8 cellular contexts compared by ENCODE assay signal in genomic region chr19:51366050-51366998, GRCh38. TPM values are rescaled to one million over a fixed set of nuclear protein-coding genes. Genes with fewer than 3 reads are reported as not detected.
DNase-seq lines count a peak whose midpoint lies in the region; ATAC-seq and TF ChIP-seq lines count a peak whose summit lies in the region.

Gene ETFB (minus strand): TSS chr19:51366388. CDS start chr19:51366326, 62 bp downstream.

- H2BK120ac ChIP-seq in trophoblast cell (ENCODE audit: insufficient read depth, low read length, poor library complexity): peak within 1 kb of the TSS; percentile 67

- peak within 1 kb of the TSS; percentile 91 for H3K9ac ChIP-seq in trophoblast cell (ENCODE audit: low read length)

- peak; percentile 46 for ATAC-seq in GM21825 (IDR thresholded peaks at IDR 0.05; ENCODE audit: unreplicated experiment)

- H2BK12ac ChIP-seq in trophoblast cell (ENCODE audit: low read length): peak within 1 kb of the TSS; percentile 59

- no peaks in the 10 kb centered on the region for H3K9me3 ChIP-seq in MG63
- no peaks in the 10 kb centered on the region for H3K9me3 ChIP-seq in trophoblast cell (ENCODE audit: insufficient read depth, low read depth, low read length)
- no peaks in the 10 kb centered on the region for H3K9me3 ChIP-seq in tibial artery

- H3K14ac ChIP-seq in trophoblast cell (ENCODE audit: low read length): peak within 1 kb of the TSS; percentile 76

- H3K4me1 ChIP-seq in trophoblast cell (ENCODE audit: control insufficient read depth in 1 of 2, insufficient read depth in 2 of 2, low read length in 2 of 2) (peaks cover 18 to 22% of the 10 kb centered on the region in 2 experiments), tibial artery (peaks cover 0 to 34% (median 25%) of the 10 kb centered on the region in 4 donors)

- WGBS in adipose tissue, 3 donors: 1% methylated on average over 60 to 64 of the region's 64 CpGs
- no CpG with 5 or more reads among the region's 64 CpGs for WGBS in trophoblast cell (ENCODE audit: extremely low coverage, insufficient coverage, insufficient read length)

- intact Hi-C loops in cardiac septum (cut with DNase I): loop anchor here (2.0 kb wide), 2 partner anchors 26 to 28 kb away; no protein-coding TSS in a partner anchor
- intact Hi-C loops in tibial artery (cut with DNase I; ENCODE audit: low total_unique reads): loop anchor here (1.0 to 10.0 kb wide), 2 partner anchors 26 to 318 kb away; no protein-coding TSS in a partner anchor

- no peaks in the 10 kb centered on the region for H3K27me3 ChIP-seq in MG63
- no peaks in the 10 kb centered on the region for H3K27me3 ChIP-seq in trophoblast cell (ENCODE audit: insufficient read depth, low read length)
- H3K27me3 ChIP-seq in tibial artery: no peaks in the 10 kb centered on the region

- H3K36me3 ChIP-seq in MG63 (peaks cover 7% of the 10 kb centered on the region), trophoblast cell (ENCODE audit: control insufficient read depth in 1 of 2, insufficient read depth in 2 of 2, low read length in 2 of 2) (no peaks in the 10 kb centered on the region), tibial artery (no peaks in the 10 kb centered on the region)

- TF ChIP-seq CTCF in tibial artery (IDR thresholded peaks at IDR 0.05): no peak

- H3K27ac ChIP-seq in adipose tissue (ENCODE audit: low read depth, low read length): peak within 1 kb of the TSS; percentile 21
- peak within 1 kb of the TSS; percentile 91 for H3K27ac ChIP-seq in trophoblast cell (ENCODE audit: low read depth, low read length)
- H3K27ac ChIP-seq in tibial artery: peak within 1 kb of the TSS; percentile 97

- peaks cover 16% of the 10 kb centered on the region for H3K79me2 ChIP-seq in trophoblast cell (ENCODE audit: control insufficient read depth, insufficient read depth, low read length, poor library complexity)

- H4K91ac ChIP-seq in trophoblast cell (ENCODE audit: low read depth, low read length): peak within 1 kb of the TSS; percentile 95

- H3K18ac ChIP-seq in trophoblast cell (ENCODE audit: low read length): peak within 1 kb of the TSS; percentile 85

- peak within 1 kb of the TSS; percentile 98 for H3K4me3 ChIP-seq in MG63
- peak within 1 kb of the TSS; percentile 81 for H3K4me3 ChIP-seq in trophoblast cell (ENCODE audit: low read depth, low read length)
- H3K4me3 ChIP-seq in tibial artery: peak within 1 kb of the TSS; percentile 71 to 97

- peak within 1 kb of the TSS; percentile 89 for H2BK5ac ChIP-seq in trophoblast cell (ENCODE audit: low read depth, low read length, poor library complexity)

- peak within 1 kb of the TSS; percentile 63 for H3K4ac ChIP-seq in trophoblast cell (ENCODE audit: low read depth, low read length)

- peak within 1 kb of the TSS; percentile 49 for H2AK5ac ChIP-seq in trophoblast cell (ENCODE audit: low read length)

- H3K4me2 ChIP-seq in trophoblast cell (ENCODE audit: low read length): peak within 1 kb of the TSS; percentile 94

- DNase-seq in DMS153 (lab: John Stamatoyannopoulos, UW) (peak; percentile 94), MG63 (peak; percentile 99), T-helper 1 cell (peak; percentile 85 to 96 (median 88)), cardiac septum (ENCODE audit: low spot score) (peak; percentile 99), trophoblast cell (peak; percentile 99), tibial artery (peak; percentile 99 to 100)

- no peak within 1 kb of the TSS for H3K23ac ChIP-seq in trophoblast cell (ENCODE audit: low read length)

- peak within 1 kb of the TSS; percentile 80 for H4K8ac ChIP-seq in trophoblast cell (ENCODE audit: low read depth, low read length)

- peaks cover 26% of the 10 kb centered on the region for H3K79me1 ChIP-seq in trophoblast cell (ENCODE audit: low read length)

- H4K12ac ChIP-seq in trophoblast cell (ENCODE audit: low read depth, low read length): peak within 1 kb of the TSS; percentile 68

- H2AFZ ChIP-seq in trophoblast cell (ENCODE audit: insufficient read depth, low read length, poor library complexity): peak within 1 kb of the TSS; percentile 75

RNA-seq across cellular contexts. Expression of gene ETFB, which starts in this region (rescaled TPM):
- 170 and 237 TPM in 2 replicates for total RNA-seq in MG63 (2014; rRNA removed; shearing (Covaris generic); ENCODE audit: low replicate concordance)
- polyA plus RNA-seq in adipose tissue: 100 to 1,000 TPM in 2 of 3 donors, 10 to 100 TPM in 1; 99.6 to 407 (median 224) TPM
- total RNA-seq in cardiac septum: 180 TPM
- polyA plus RNA-seq in trophoblast cell (2013): 40.0 and 41.8 TPM in 2 replicates

Comparison
In these comparisons a context has a peak if more than half of its experiments do, and no peak if none do; other contexts are left out.
1. Peak in every context shown above with its lines: DNase-seq, ATAC-seq, H3K4me3 ChIP-seq and H3K27ac ChIP-seq.
2. H3K27ac ChIP-seq: peak in every context shown above with its lines; median percentile 97 in tibial artery; 91 in trophoblast cell; 21 in adipose tissue.